ENCODE assay signal across 8 cellular contexts in the genomic region with DNA sequence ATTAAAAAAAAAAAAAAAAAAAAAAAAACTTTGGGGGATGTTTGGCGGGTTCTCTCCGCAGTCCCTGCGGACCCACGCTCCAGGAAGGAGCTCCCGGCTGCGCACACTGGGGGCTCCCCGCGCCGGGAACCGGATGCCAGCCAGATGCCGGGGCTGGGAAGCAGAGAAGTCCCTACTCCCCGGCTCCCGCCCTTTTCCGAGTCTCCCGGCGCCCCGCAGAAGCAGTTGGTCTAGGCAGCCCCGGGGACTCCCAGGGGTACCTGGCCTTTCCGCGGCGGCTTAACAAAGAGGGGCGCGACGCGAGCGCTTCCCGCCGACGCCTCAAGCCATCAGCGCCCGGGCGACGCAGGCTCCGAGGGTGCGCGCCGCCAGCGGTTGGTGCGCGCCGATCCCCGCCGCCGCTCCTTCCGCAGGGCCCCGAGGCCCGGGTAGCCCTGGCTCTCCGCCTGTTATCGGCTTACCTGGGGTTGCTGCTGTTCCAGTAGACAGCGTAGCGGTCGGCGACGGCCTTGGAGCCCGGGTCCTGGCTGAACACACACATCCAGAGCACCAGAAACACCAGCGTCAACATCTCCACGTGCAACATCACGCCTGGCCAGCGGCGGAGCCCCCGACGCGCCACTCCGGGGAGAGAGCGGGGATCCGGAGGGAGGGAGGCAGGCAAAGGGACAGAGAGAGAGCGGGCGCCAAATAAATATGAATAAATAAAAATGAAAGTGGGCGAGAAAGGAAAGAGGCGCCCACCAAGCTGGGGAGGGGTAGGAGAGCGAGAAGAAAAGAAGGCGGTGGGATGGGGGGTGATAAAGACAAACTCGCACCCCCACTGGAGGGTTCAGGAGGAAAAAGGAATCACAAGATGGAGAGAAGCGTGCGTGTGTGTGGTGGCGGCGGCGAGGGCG. TPM values are rescaled to one million over a fixed set of nuclear protein-coding genes. Genes with fewer than 3 reads are reported as not detected.
DNase-seq lines count a peak whose midpoint lies in the region; ATAC-seq and TF ChIP-seq lines count a peak whose summit lies in the region.

No MANE protein-coding gene starts in this region.

- H3K36me3 ChIP-seq in H7 (replicated peaks; ENCODE audit: control insufficient read depth, insufficient read depth, low read length) (no peaks in the 10 kb centered on the region), duodenal mucosa (ENCODE audit: control insufficient read depth in 1 of 2, insufficient read depth in 2 of 2, low read length in 2 of 2) (no peaks in the 10 kb centered on the region), mesendoderm (ENCODE audit: control insufficient read depth, insufficient read depth, low read length) (no peaks in the 10 kb centered on the region), upper lobe of right lung (no peaks in the 10 kb centered on the region)

- H3K9me3 ChIP-seq in duodenal mucosa (ENCODE audit: control insufficient read depth in 1 of 2, low read length in 2 of 2) (no peaks in the 10 kb centered on the region), upper lobe of right lung (no peaks in the 10 kb centered on the region)

- H3K23ac ChIP-seq in mesendoderm (ENCODE audit: low read length), result peak overlapping the region; percentile 51

- H3K79me1 ChIP-seq in mesendoderm (ENCODE audit: low read length), result no peaks in the 10 kb centered on the region

- H2BK5ac ChIP-seq in mesendoderm (ENCODE audit: low read length), result peak overlapping the region; percentile 59

- peaks cover 28% of the 10 kb centered on the region for H3K79me2 ChIP-seq in mesendoderm (ENCODE audit: control insufficient read depth, insufficient read depth, low read length)

- no peak overlapping the region for H4K8ac ChIP-seq in mesendoderm (ENCODE audit: low read depth, low read length)

- H3K18ac ChIP-seq in mesendoderm (ENCODE audit: low read length), result peak overlapping the region; percentile 46

- H3K9ac ChIP-seq in duodenal mucosa (ENCODE audit: low read depth in 1 of 2, low read length in 2 of 2), result no peak overlapping the region
- H3K9ac ChIP-seq in mesendoderm (ENCODE audit: low read length), result peak overlapping the region; percentile 79

- no peak for TF ChIP-seq CTCF in upper lobe of right lung (IDR thresholded peaks at IDR 0.05)

- no peak overlapping the region for H3K27ac ChIP-seq in duodenal mucosa (ENCODE audit: low read depth, low read length)
- peak overlapping the region; percentile 94 for H3K27ac ChIP-seq in mesendoderm (ENCODE audit: low read depth, low read length)
- H3K27ac ChIP-seq in upper lobe of right lung, result peak overlapping the region; percentile 21

- ATAC-seq in upper lobe of right lung, result peak; percentile 14

- peak overlapping the region; percentile 2 for H2BK120ac ChIP-seq in mesendoderm (ENCODE audit: low read depth, low read length)

- intact Hi-C loops in upper lobe of right lung (cut with DNase I), result no loop called here

- peak overlapping the region; percentile 79 for H3K4me3 ChIP-seq in H7 (ENCODE audit: insufficient read depth, low read depth, low read length)
- peak overlapping the region; percentile 73 to 79 for H3K4me3 ChIP-seq in duodenal mucosa (ENCODE audit: low read depth in 1 of 2, low read length in 2 of 2)
- H3K4me3 ChIP-seq in mesendoderm (ENCODE audit: low read length), result peak overlapping the region; percentile 63
- peak overlapping the region; percentile 63 for H3K4me3 ChIP-seq in upper lobe of right lung

- no CpG with 5 or more reads among the region's 79 CpGs for WGBS in mesendoderm (ENCODE audit: extremely low coverage, insufficient coverage, low lambda C conversion rate)

- no peak overlapping the region for H2AK5ac ChIP-seq in mesendoderm (ENCODE audit: low read length)

- H4K5ac ChIP-seq in mesendoderm (ENCODE audit: low read length), result no peak overlapping the region

- H3K27me3 ChIP-seq in H7 (ENCODE audit: control insufficient read depth, insufficient read depth, low read length), result peaks cover 32% of the 10 kb centered on the region
- H3K27me3 ChIP-seq in duodenal mucosa (ENCODE audit: control insufficient read depth in 1 of 2, insufficient read depth in 2 of 2, low read length in 2 of 2), result peaks cover 8 to 9% of the 10 kb centered on the region in 2 donors
- no peaks in the 10 kb centered on the region for H3K27me3 ChIP-seq in mesendoderm (ENCODE audit: insufficient read depth, low read length, poor library complexity)
- H3K27me3 ChIP-seq in upper lobe of right lung, result peaks cover 32% of the 10 kb centered on the region

- H3K56ac ChIP-seq in mesendoderm (ENCODE audit: low read length), result peak overlapping the region; percentile 85

- H3K4me1 ChIP-seq in duodenal mucosa (ENCODE audit: control insufficient read depth in 1 of 2, insufficient read depth in 2 of 2, low read length in 2 of 2) (peaks cover 0 to 20% of the 10 kb centered on the region in 2 donors), mesendoderm (ENCODE audit: control insufficient read depth, low read depth, low read length) (no peaks in the 10 kb centered on the region), upper lobe of right lung (peaks cover 28% of the 10 kb centered on the region)

- H2BK15ac ChIP-seq in mesendoderm (replicated peaks; ENCODE audit: low read depth), result no peak overlapping the region

- H3K4me2 ChIP-seq in mesendoderm (ENCODE audit: low read length), result peak overlapping the region; percentile 57

- peak overlapping the region; percentile 92 for H3K4ac ChIP-seq in mesendoderm (ENCODE audit: low read depth, low read length)

- DNase-seq in DMS 273 (lab: John Stamatoyannopoulos, UW; ENCODE audit: unreplicated experiment) (peak; percentile 84), H7 (peak; percentile 71), RPMI7951 (ENCODE audit: low read depth) (peak; percentile 8), mesendoderm (peak; percentile 71), upper lobe of right lung (peak; percentile 68), KG1 (lab: John Stamatoyannopoulos, UW) (no peak), NK-92 (lab: John Stamatoyannopoulos, UW; ENCODE audit: unreplicated experiment) (no peak)

RNA-seq across cellular contexts. Expression of gene EFNA5, which starts 0.5 kb away (rescaled TPM):
- 5.3 and 7.8 TPM in 2 replicates for total RNA-seq in H7 (2014; rRNA removed; shearing (Covaris generic))
- total RNA-seq in RPMI7951 (2014; rRNA removed; shearing (Covaris generic)), result 0.96 and 2.6 TPM in 2 replicates
- polyA plus RNA-seq in mesendoderm (2013, experiment 1 of 2), result 29.1 TPM
- 27.0 TPM for polyA plus RNA-seq in mesendoderm (2013, experiment 2 of 2)
- total RNA-seq in upper lobe of right lung, result 12.0 TPM

Comparison
In these comparisons a context has a peak if more than half of its experiments do, and no peak if none do; other contexts are left out.
1. DNase-seq: peak in DMS 273 (single experiment), H7 (single experiment), RPMI7951 (single experiment), mesendoderm (single experiment) and upper lobe of right lung (single experiment); none in KG1 (single experiment) and NK-92 (single experiment).
2. Peak in every context shown above with its lines, with median percentiles within 50 percentile points of each other: H3K4me3 ChIP-seq.